In genomic region chr1:204376919-204377799, GRCh38 we compare ENCODE assay signal across 8 cellular contexts. TPM values are rescaled to one million over a fixed set of nuclear protein-coding genes. Genes with fewer than 3 reads are reported as not detected.
DNase-seq lines count a peak whose midpoint lies in the region; ATAC-seq and TF ChIP-seq lines count a peak whose summit lies in the region.

No MANE protein-coding gene starts in this region.

- H3K36me3 Mint-ChIP-seq in activated naive CD4-positive, alpha-beta T cell treated with anti-CD3 and anti-CD28 coated beads for 36 hours (ENCODE audit: low read depth) = no peaks in the 10 kb centered on the region
- H3K36me3 Mint-ChIP-seq in mesothelial cell of epicardium = no peaks in the 10 kb centered on the region

- H3K4me1 ChIP-seq in colonic mucosa = peaks cover 7% of the 10 kb centered on the region
- peaks cover 12% of the 10 kb centered on the region for H3K4me1 ChIP-seq in upper lobe of right lung

- CTCF ChIA-PET in activated naive CD4-positive, alpha-beta T cell treated with anti-CD3 and anti-CD28 coated beads for 36 hours (lab: Charles Lee) = interaction anchor here (0.8 to 5.4 kb wide), 8 partner anchors 8 to 170 kb away, joined by 3 to 34 read pairs (median 4); no protein-coding TSS in a partner anchor

- H3K9me3 ChIP-seq in colonic mucosa (no peaks in the 10 kb centered on the region), upper lobe of right lung (no peaks in the 10 kb centered on the region)

- intact Hi-C loops in activated naive CD4-positive, alpha-beta T cell treated with anti-CD3 and anti-CD28 coated beads for 36 hours (cut with micrococcal nuclease) = no loop called here
- intact Hi-C loops in colonic mucosa (cut with DNase I) = no loop called here
- intact Hi-C loops in upper lobe of right lung (cut with DNase I) = loop anchor here (10.0 kb wide), 1 partner anchor 522 kb away; no protein-coding TSS in a partner anchor

- H3K4me1 Mint-ChIP-seq in activated naive CD4-positive, alpha-beta T cell treated with anti-CD3 and anti-CD28 coated beads for 36 hours (ENCODE audit: low read depth) = peaks cover 13% of the 10 kb centered on the region
- H3K4me1 Mint-ChIP-seq in mesothelial cell of epicardium = peaks cover 25% of the 10 kb centered on the region

- H3K27ac Mint-ChIP-seq in activated naive CD4-positive, alpha-beta T cell treated with anti-CD3 and anti-CD28 coated beads for 36 hours = no peak overlapping the region
- H3K27ac Mint-ChIP-seq in mesothelial cell of epicardium = no peak overlapping the region

- H3K27me3 ChIP-seq in colonic mucosa (no peaks in the 10 kb centered on the region), upper lobe of right lung (peaks cover 20% of the 10 kb centered on the region)

- peak overlapping the region; percentile 49 for H3K4me3 ChIP-seq in colonic mucosa
- peak overlapping the region; percentile 54 for H3K4me3 ChIP-seq in upper lobe of right lung

- no peak for TF ChIP-seq CTCF in colonic mucosa (IDR thresholded peaks at IDR 0.05)
- TF ChIP-seq CTCF in mesothelial cell of epicardium (IDR thresholded peaks at IDR 0.05; ENCODE audit: unreplicated experiment) = no peak
- TF ChIP-seq CTCF in upper lobe of right lung (IDR thresholded peaks at IDR 0.05) = no peak

- H3K4me3 Mint-ChIP-seq in activated naive CD4-positive, alpha-beta T cell treated with anti-CD3 and anti-CD28 coated beads for 36 hours = peak overlapping the region; percentile 49
- peak overlapping the region; percentile 70 for H3K4me3 Mint-ChIP-seq in mesothelial cell of epicardium

- peak overlapping the region; percentile 66 to 83 for H3K9ac ChIP-seq in colonic mucosa (ENCODE audit: low read depth in 2 of 2, low read length in 2 of 2)

- peak; percentile 13 for ATAC-seq in upper lobe of right lung
- no peak for ATAC-seq in HG02852 (IDR thresholded peaks at IDR 0.05; ENCODE audit: unreplicated experiment)
- ATAC-seq in GM19452 (IDR thresholded peaks at IDR 0.05; ENCODE audit: unreplicated experiment) = no peak

- no peak for DNase-seq in activated naive CD4-positive, alpha-beta T cell treated with anti-CD3 and anti-CD28 coated beads for 36 hours
- no peak for DNase-seq in activated naive CD4-positive, alpha-beta T cell (lab: John Stamatoyannopoulos, UW)
- DNase-seq in colonic mucosa (peak; percentile 95), mesothelial cell of epicardium (ENCODE audit: low spot score in 2 of 2, unreplicated experiment in 2 of 2) (no peak), upper lobe of right lung (no peak), Ammon's horn (ENCODE audit: low spot score) (no peak)

- H3K36me3 ChIP-seq in colonic mucosa (no peaks in the 10 kb centered on the region), upper lobe of right lung (no peaks in the 10 kb centered on the region)

- peaks cover 12% of the 10 kb centered on the region for H3K27me3 Mint-ChIP-seq in activated naive CD4-positive, alpha-beta T cell treated with anti-CD3 and anti-CD28 coated beads for 36 hours (ENCODE audit: low read depth)
- peaks cover 53% of the 10 kb centered on the region for H3K27me3 Mint-ChIP-seq in mesothelial cell of epicardium (ENCODE audit: low read depth)

- no peaks in the 10 kb centered on the region for H3K9me3 Mint-ChIP-seq in activated naive CD4-positive, alpha-beta T cell treated with anti-CD3 and anti-CD28 coated beads for 36 hours
- H3K9me3 Mint-ChIP-seq in mesothelial cell of epicardium = no peaks in the 10 kb centered on the region

- H3K27ac ChIP-seq in colonic mucosa = peak overlapping the region; percentile 92
- no peak overlapping the region for H3K27ac ChIP-seq in upper lobe of right lung

RNA-seq across cellular contexts. Expression of gene PLEKHA6, which starts 17.4 kb away (rescaled TPM):
- total RNA-seq in activated naive CD4-positive, alpha-beta T cell treated with anti-CD3 and anti-CD28 coated beads for 36 hours = under 1 TPM; 0.17 to 0.52 TPM
- total RNA-seq in colonic mucosa (100 to 1,000 TPM in 1 of 2 donors, 10 to 100 TPM in 1; 84.5 to 165 TPM), mesothelial cell of epicardium (29.7 to 34.0 TPM (median 32.2 TPM) in 3 replicates), upper lobe of right lung (7.1 TPM)

RNA-seq across cellular contexts. Expression of gene PPP1R15B, which starts 34.5 kb away (rescaled TPM):
- 10 to 100 TPM; 63.7 to 65.6 TPM for total RNA-seq in activated naive CD4-positive, alpha-beta T cell treated with anti-CD3 and anti-CD28 coated beads for 36 hours
- 10 to 100 TPM; 50.8 to 79.6 TPM for total RNA-seq in colonic mucosa
- total RNA-seq in mesothelial cell of epicardium = 56.2 to 57.5 TPM (median 57.5 TPM) in 3 replicates
- total RNA-seq in upper lobe of right lung = 47.7 TPM
